21 cellular contexts compared by ENCODE assay signal in the genomic region with DNA sequence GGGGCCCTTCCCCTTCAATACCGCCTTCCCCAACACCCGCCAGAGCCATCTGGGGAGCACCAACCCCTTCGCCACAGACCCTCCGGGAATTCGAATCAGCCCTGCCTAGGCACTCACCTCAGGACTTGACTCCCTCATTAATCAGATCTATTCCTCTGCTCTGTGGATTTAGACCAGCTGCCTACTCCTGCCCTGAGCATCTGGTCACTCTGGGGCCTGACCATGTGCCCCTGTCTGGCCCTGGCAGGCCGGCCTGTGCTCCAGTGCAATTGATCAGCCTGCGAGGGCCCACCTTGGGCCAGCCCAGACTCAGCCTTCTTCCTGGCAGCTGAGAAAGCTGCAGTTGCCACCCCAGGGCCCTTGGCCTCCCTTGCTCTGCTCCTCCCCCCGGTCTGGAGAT. TPM values are rescaled to one million over a fixed set of nuclear protein-coding genes. Genes with fewer than 3 reads are reported as not detected.
DNase-seq lines count a peak whose midpoint lies in the region; ATAC-seq and TF ChIP-seq lines count a peak whose summit lies in the region.
"Had no signal": no experiment of that assay in that cellular context is flagged by ENCODE, and none has a peak within 500 bp of the region (broad histone marks: within the 10 kb centered on the region; RNA-seq: fewer than 3 reads in every experiment).

No MANE protein-coding gene starts in this region.

- H2BK20ac ChIP-seq in H9 (ENCODE audit: low read depth, low read length, poor library complexity, severe bottlenecking), result no peak overlapping the region

- no peaks in the 10 kb centered on the region for H3K23me2 ChIP-seq in H9 (ENCODE audit: insufficient read length, low read depth, low read length, poor library complexity, severe bottlenecking)

- H3K36me3 Mint-ChIP-seq in H9 (ENCODE audit: insufficient read depth in 1 of 3, low read depth in 3 of 3) (no peaks in the 10 kb centered on the region), WTC11 (peaks cover 5% of the 10 kb centered on the region; the same call in 1 of the 2 replicates), progenitor cell of endocrine pancreas (ENCODE audit: insufficient read depth) (no peaks in the 10 kb centered on the region)
- H3K36me3 Mint-ChIP-seq: CD4-positive, CD25-positive, alpha-beta regulatory T cell; CD8-positive, alpha-beta memory T cell had no signal

- TF ChIP-seq CTCF in SK-N-SH (IDR thresholded peaks at IDR 0.05) (no peak), H9 (conservative IDR thresholded peaks at IDR 0.05) (no peak), WTC11 (IDR thresholded peaks at IDR 0.05) (no peak), progenitor cell of endocrine pancreas (IDR thresholded peaks at IDR 0.05; ENCODE audit: unreplicated experiment) (no peak)

- POLR2A ChIA-PET in SK-N-SH (lab: Yijun Ruan, JAX) (no interaction called here), WTC11 (lab: Charles Lee) (interaction anchor here (1.0 kb wide), 1 partner anchor 14 kb away, joined by 3 read pairs; no protein-coding TSS in a partner anchor)

- H2AFZ ChIP-seq in SK-N-SH (ENCODE audit: low read depth), result no peak overlapping the region
- H2AFZ ChIP-seq in H9 (ENCODE audit: low read length), result no peak overlapping the region
- H2AFZ ChIP-seq in neuronal stem cell (ENCODE audit: low read length), result no peak overlapping the region

- H3K79me1 ChIP-seq in H9 (ENCODE audit: insufficient read depth, low read depth, low read length, poor library complexity, severe bottlenecking) (no peaks in the 10 kb centered on the region), neuronal stem cell (ENCODE audit: low read depth, low read length) (no peaks in the 10 kb centered on the region)

- 58% methylated on average over 3 of the region's 8 CpGs for WGBS in SK-N-SH (ENCODE audit: low lambda C conversion rate)
- WGBS in H9 (ENCODE audit: extremely low coverage, insufficient read length, low lambda C conversion rate), result no CpG with 5 or more reads among the region's 8 CpGs
- no CpG with 5 or more reads among the region's 8 CpGs for WGBS in neuronal stem cell (ENCODE audit: extremely low coverage in 2 of 2, insufficient read length in 2 of 2, insufficient replicate concordance in 1 of 2), 2 donors

- H3K27me3 Mint-ChIP-seq in H9 (ENCODE audit: low read depth), result no peaks in the 10 kb centered on the region
- no peaks in the 10 kb centered on the region for H3K27me3 Mint-ChIP-seq in WTC11 (ENCODE audit: low read depth)
- H3K27me3 Mint-ChIP-seq in progenitor cell of endocrine pancreas, result peaks cover 31% of the 10 kb centered on the region

- no peak overlapping the region for H3K27ac ChIP-seq in SK-N-SH (ENCODE audit: low read depth in 2 of 2, low read length in 1 of 2)
- no peak overlapping the region for H3K27ac ChIP-seq in H9 (ENCODE audit: insufficient read length, low read depth, low read length)
- H3K27ac ChIP-seq in neuronal stem cell (replicated peaks; ENCODE audit: low read length), result no peak overlapping the region
- H3K27ac ChIP-seq: 22Rv1, A549 had no signal

- H3K36me3 ChIP-seq in SK-N-SH (replicated peaks in 1 of 2; ENCODE audit: control insufficient read depth in 1 of 2, insufficient read depth in 2 of 2, low read length in 1 of 2) (no peaks in the 10 kb centered on the region), neuronal stem cell (replicated peaks in 1 of 2; ENCODE audit: control insufficient read depth in 2 of 2, insufficient read depth in 2 of 2, low read length in 2 of 2) (no peaks in the 10 kb centered on the region)

- H3T11ph ChIP-seq in H9 (ENCODE audit: low read length), result no peak overlapping the region

- ATAC-seq in SK-N-SH treated with all-trans-retinoic acid at 6 μM for 48 hours (no peak), WTC11 (no peak)
- ATAC-seq: A549, GM12878, HCT116, K562 had no signal

- no peak for TF ChIP-seq EP300 in SK-N-SH (IDR thresholded peaks at IDR 0.05; ENCODE audit: borderline replicate concordance in 1 of 2, low read depth in 1 of 2, low read length in 1 of 2)

- no peak overlapping the region for H2BK15ac ChIP-seq in H9 (ENCODE audit: low read depth, low read length)
- no peak overlapping the region for H2BK15ac ChIP-seq in neuronal stem cell (ENCODE audit: low read length)

- H2BK120ac ChIP-seq in H9 (ENCODE audit: low read depth, low read length, poor library complexity, severe bottlenecking) (no peak overlapping the region), neuronal stem cell (ENCODE audit: low read depth, low read length) (no peak overlapping the region)

- H3K14ac ChIP-seq in H9 (ENCODE audit: insufficient read depth, low read length) (no peak overlapping the region), neuronal stem cell (ENCODE audit: low read length) (no peak overlapping the region)

- DNase-seq in SK-N-SH (peak; percentile 58), H9 (no peak), WTC11 (ENCODE audit: low spot score) (no peak), neuronal stem cell (ENCODE audit: low spot score) (no peak), progenitor cell of endocrine pancreas (ENCODE audit: low spot score, unreplicated experiment) (no peak), NCI-H1092 (lab: John Stamatoyannopoulos, UW) (no peak), RKO (ENCODE audit: low spot score) (no peak)
- DNase-seq: AML-193; Caco-2; CD4-positive, CD25-positive, alpha-beta regulatory T cell; CD8-positive, alpha-beta memory T cell; DND-41; EL; HFFc6; IMR-90 had no signal

- H3K9ac ChIP-seq in SK-N-SH (no peak overlapping the region), H9 (ENCODE audit: extremely low read depth, insufficient read length, low read length) (no peak overlapping the region), neuronal stem cell (ENCODE audit: low read depth, low read length, poor library complexity) (no peak overlapping the region)

- H2AK5ac ChIP-seq in H9 (ENCODE audit: insufficient read length, low read length) (no peak overlapping the region), neuronal stem cell (ENCODE audit: low read depth, low read length) (peak overlapping the region; percentile 38)

- H3K4me2 ChIP-seq in SK-N-SH (no peak overlapping the region), H9 (ENCODE audit: insufficient read depth, insufficient read length, low read length) (no peak overlapping the region), neuronal stem cell (ENCODE audit: insufficient read depth, low read length, poor library complexity, severe bottlenecking) (no peak overlapping the region)
- H3K4me2 ChIP-seq: A549 had no signal

- no peak overlapping the region for H4K5ac ChIP-seq in H9 (ENCODE audit: insufficient read length, low read depth, low read length)

- H3K27me3 ChIP-seq in SK-N-SH (ENCODE audit: insufficient read depth) (peaks cover 14% of the 10 kb centered on the region), H9 (ENCODE audit: insufficient read depth, low read length) (no peaks in the 10 kb centered on the region), neuronal stem cell (ENCODE audit: control insufficient read depth in 3 of 3, insufficient read depth in 3 of 3, low read depth in 1 of 3, low read length in 3 of 3) (peaks cover 0 to 38% (median 0%) of the 10 kb centered on the region in 3 experiments)

- H3K56ac ChIP-seq in H9 (ENCODE audit: insufficient read length, low read depth, low read length), result no peak overlapping the region

- H4K91ac ChIP-seq in H9 (ENCODE audit: insufficient read length, low read depth, low read length) (no peak overlapping the region), neuronal stem cell (ENCODE audit: low read depth, low read length, poor library complexity) (no peak overlapping the region)

- H2BK12ac ChIP-seq in H9 (ENCODE audit: insufficient read length, low read depth, low read length), result no peak overlapping the region
- no peak overlapping the region for H2BK12ac ChIP-seq in neuronal stem cell (ENCODE audit: low read length)

- CTCF ChIA-PET in SK-N-SH (lab: Yijun Ruan, JAX) (interaction anchor here (0.9 to 3.3 kb wide), 4 partner anchors 45 to 64 kb away, joined by 3 to 12 read pairs (median 3); no protein-coding TSS in a partner anchor), WTC11 (lab: Charles Lee) (interaction anchor here (1.0 to 3.8 kb wide), 6 partner anchors 21 to 142 kb away, joined by 3 to 18 read pairs (median 4); partner anchors contain the start of gene GRM4)

- H3K9me3 ChIP-seq in SK-N-SH (no peaks in the 10 kb centered on the region), H9 (ENCODE audit: control insufficient read depth, low read depth, low read length) (no peaks in the 10 kb centered on the region), neuronal stem cell (replicated peaks in 1 of 2; ENCODE audit: control insufficient read depth in 2 of 2, insufficient read depth in 1 of 2, low read depth in 1 of 2, low read length in 2 of 2) (peaks cover 0 to 2% of the 10 kb centered on the region in 2 donors)
- H3K9me3 ChIP-seq: A549, Caco-2 had no signal

- H3K9me3 Mint-ChIP-seq in H9 (no peaks in the 10 kb centered on the region), WTC11 (no peaks in the 10 kb centered on the region), progenitor cell of endocrine pancreas (ENCODE audit: low read depth) (no peaks in the 10 kb centered on the region)
- H3K9me3 Mint-ChIP-seq: CD8-positive, alpha-beta memory T cell; HFFc6 had no signal

- H4K20me1 ChIP-seq in SK-N-SH (ENCODE audit: insufficient read depth) (no peaks in the 10 kb centered on the region), H9 (ENCODE audit: control insufficient read depth, insufficient read depth, insufficient read length) (peaks cover 5% of the 10 kb centered on the region)

- H2BK5ac ChIP-seq in H9 (ENCODE audit: insufficient read length, low read length) (no peak overlapping the region), neuronal stem cell (ENCODE audit: low read length) (no peak overlapping the region)

- no peak overlapping the region for H3K4me3 Mint-ChIP-seq in H9
- H3K4me3 Mint-ChIP-seq in WTC11, result no peak overlapping the region
- H3K4me3 Mint-ChIP-seq in progenitor cell of endocrine pancreas (ENCODE audit: low read depth), result no peak overlapping the region
- H3K4me3 Mint-ChIP-seq: CD4-positive, CD25-positive, alpha-beta regulatory T cell; HFFc6 had no signal

- H3K4ac ChIP-seq in H9 (ENCODE audit: low read depth, low read length), result no peak overlapping the region
- H3K4ac ChIP-seq in neuronal stem cell (ENCODE audit: low read length), result no peak overlapping the region

- no peaks in the 10 kb centered on the region for H3F3A ChIP-seq in SK-N-SH (replicated peaks; ENCODE audit: insufficient read depth)

- H3K23ac ChIP-seq in H9 (ENCODE audit: insufficient read length, low read depth, low read length) (no peak overlapping the region), neuronal stem cell (ENCODE audit: low read depth, low read length, poor library complexity) (no peak overlapping the region)

- H3K4me1 ChIP-seq in SK-N-SH (ENCODE audit: control insufficient read depth in 1 of 2, insufficient read depth in 2 of 2, low read depth in 1 of 2, low read length in 1 of 2), result peaks cover 0 to 4% of the 10 kb centered on the region in 2 experiments; a peak in 1 of 4 replicates
- no peaks in the 10 kb centered on the region; the same call in 1 of the 2 replicates for H3K4me1 ChIP-seq in H9 (ENCODE audit: insufficient read depth, low read length)
- H3K4me1 ChIP-seq in neuronal stem cell (ENCODE audit: control insufficient read depth in 2 of 2, insufficient read depth in 1 of 2, low read depth in 1 of 2, low read length in 2 of 2), result peaks cover 0 to 7% of the 10 kb centered on the region in 2 donors
- H3K4me1 ChIP-seq: A549, Caco-2 had no signal

- H3K4me3 ChIP-seq in SK-N-SH (ENCODE audit: low read depth in 2 of 2, low read length in 1 of 2), result no peak overlapping the region
- H3K4me3 ChIP-seq in neuronal stem cell (ENCODE audit: low read length in 2 of 2), result no peak overlapping the region
- H3K4me3 ChIP-seq: A549, GM12878, K562 had no signal

- no peaks in the 10 kb centered on the region for H3K9me2 ChIP-seq in SK-N-SH

- no peaks in the 10 kb centered on the region for H3K79me2 ChIP-seq in SK-N-SH (ENCODE audit: insufficient read depth)
- no peaks in the 10 kb centered on the region for H3K79me2 ChIP-seq in H9 (ENCODE audit: insufficient read depth, low read length)

- peak overlapping the region in 2 of 3 experiments; percentile 53 to 74; a peak in 3 of 7 replicates for H3K27ac Mint-ChIP-seq in H9
- peak overlapping the region; percentile 73; the same call in 1 of the 2 replicates for H3K27ac Mint-ChIP-seq in WTC11
- H3K27ac Mint-ChIP-seq in progenitor cell of endocrine pancreas, result no peak overlapping the region
- H3K27ac Mint-ChIP-seq: CD8-positive, alpha-beta memory T cell; HFFc6 had no signal

- no peak overlapping the region for H4K8ac ChIP-seq in H9 (replicated peaks; ENCODE audit: insufficient read length, low read depth, low read length)
- H4K8ac ChIP-seq in neuronal stem cell (ENCODE audit: low read depth, low read length), result no peak overlapping the region

- H3K18ac ChIP-seq in H9 (ENCODE audit: insufficient read length, low read depth, low read length) (no peak overlapping the region), neuronal stem cell (ENCODE audit: low read length) (peak overlapping the region; percentile 51)

- no peak for TF ChIP-seq RAD21 in SK-N-SH (IDR thresholded peaks at IDR 0.05; ENCODE audit: low read length)

- peaks cover 32 to 52% of the 10 kb centered on the region in 2 experiments for H3K4me1 Mint-ChIP-seq in H9
- H3K4me1 Mint-ChIP-seq in WTC11, result peaks cover 44% of the 10 kb centered on the region
- H3K4me1 Mint-ChIP-seq in progenitor cell of endocrine pancreas (ENCODE audit: low read depth), result peaks cover 2% of the 10 kb centered on the region
- H3K4me1 Mint-ChIP-seq: CD4-positive, CD25-positive, alpha-beta regulatory T cell; CD8-positive, alpha-beta memory T cell had no signal

RNA-seq across cellular contexts. Expression of gene GRM4, which starts 46.0 kb away (rescaled TPM):
- not detected in 2 replicates for polyA plus RNA-seq in SK-N-SH (2012; rRNA removed)
- polyA plus RNA-seq in SK-N-SH (2012; cell fraction: cytosol; rRNA removed), result not detected in 2 replicates
- 0.04 and 0.05 TPM in 2 replicates for polyA plus RNA-seq in SK-N-SH (2012; cell fraction: nucleus; rRNA removed)
- 5.3 and 5.6 TPM in 2 replicates for total RNA-seq in H9 (2021)
- 32.2 to 34.5 TPM (median 32.2 TPM) in 3 replicates for total RNA-seq in WTC11 (2021)
- 0.20 TPM for polyA plus RNA-seq in neuronal stem cell (2013, experiment 1 of 2)
- 0.22 TPM for polyA plus RNA-seq in neuronal stem cell (2013, experiment 2 of 2)
- 0.38 and 0.44 TPM in 2 replicates for total RNA-seq in progenitor cell of endocrine pancreas
- total RNA-seq: CD4-positive, CD25-positive, alpha-beta regulatory T cell; CD8-positive, alpha-beta memory T cell; IMR-90 had no signal
- polyA plus RNA-seq: CD4-positive, CD25-positive, alpha-beta regulatory T cell; K562 had no signal
